Comparison of ENCODE assay signal across 42 cellular contexts in genomic region chr10:88715517-88715916, GRCh38. TPM values are rescaled to one million over a fixed set of nuclear protein-coding genes. Genes with fewer than 3 reads are reported as not detected.
"Had no signal": no experiment of that assay in that cellular context is flagged by ENCODE, and none has a peak within 500 bp of the region (broad histone marks: within the 10 kb centered on the region; RNA-seq: fewer than 3 reads in every experiment).

No MANE protein-coding gene starts in this region.

- H3K27ac ChIP-seq: adrenal gland, ascending aorta, body of pancreas, brain microvascular endothelial cell, breast epithelium, cardiac muscle cell had no signal

- H3K9me3 Mint-ChIP-seq: activated naive CD4-positive, alpha-beta T cell treated with anti-CD3 and anti-CD28 coated beads for 36 hours; activated naive CD4-positive, alpha-beta T cell treated with anti-CD3 and anti-CD28 coated beads, Interleukin-2, amount 10 ng/mL, durations not matched to agents 7 days and 5 days; activated naive CD4-positive, alpha-beta T cell treated with anti-CD3 and anti-CD28 coated beads, Interleukin-2, amount 50 U/mL, for 24 hours; activated naive CD4-positive, alpha-beta T cell treated with anti-CD3 and anti-CD28 coated beads, Interleukin-2, amount 50 U/mL, for 72 hours; activated naive CD8-positive, alpha-beta T cell treated with anti-CD3 and anti-CD28 coated beads for 36 hours; activated naive CD8-positive, alpha-beta T cell treated with anti-CD3 and anti-CD28 coated beads, Interleukin-2, amount 10 ng/mL, durations not matched to agents 7 days and 5 days; activated naive CD8-positive, alpha-beta T cell treated with anti-CD3 and anti-CD28 coated beads, Interleukin-2, amount 50 U/mL, for 24 hours; activated T-cell treated with anti-CD3 and anti-CD28 coated beads, Interleukin-2, amount 50 U/mL, for 24 hours; activated T-cell treated with anti-CD3 and anti-CD28 coated beads, Interleukin-2, amount 50 U/mL, for 4 hours; activated T-helper 1 cell treated with anti-CD3 and anti-CD28 coated beads, Interleukin-12 subunit alpha, Interleukin-12 subunit beta, Interleukin-2, Interleukin-4 antibody, amounts not matched to agents 30 ng/mL and 10 ng/mL and 1 ng/mL, durations not matched to agents 14 hours and 24 hours and 36 hours; activated T-helper 17 cell treated with anti-CD3 and anti-CD28 coated beads, Interleukin-2, amount 50 U/mL, for 72 hours; activated T-helper 2 cell treated with anti-CD3 and anti-CD28 coated beads, Interferon-gamma antibody, Interleukin-2, Interleukin-4, amounts not matched to agents 10 μg/mL and 5 μg/mL and 100 μg/mL, durations not matched to agents 14 hours and 24 hours and 36 hours; brain; central memory CD8-positive, alpha-beta T cell had no signal

- H3K4me3 Mint-ChIP-seq: activated naive CD4-positive, alpha-beta T cell treated with anti-CD3 and anti-CD28 coated beads for 36 hours; activated naive CD4-positive, alpha-beta T cell treated with anti-CD3 and anti-CD28 coated beads, Interleukin-2, amount 10 ng/mL, durations not matched to agents 7 days and 5 days; activated naive CD4-positive, alpha-beta T cell treated with anti-CD3 and anti-CD28 coated beads, Interleukin-2, amount 50 U/mL, for 24 hours; activated naive CD8-positive, alpha-beta T cell; activated naive CD8-positive, alpha-beta T cell treated with anti-CD3 and anti-CD28 coated beads for 36 hours; activated naive CD8-positive, alpha-beta T cell treated with anti-CD3 and anti-CD28 coated beads, Interleukin-2, amount 10 ng/mL, durations not matched to agents 7 days and 5 days; activated naive CD8-positive, alpha-beta T cell treated with anti-CD3 and anti-CD28 coated beads, Interleukin-2, amount 50 U/mL, for 24 hours; activated T-cell treated with anti-CD3 and anti-CD28 coated beads, Interleukin-2, amount 50 U/mL, for 24 hours; activated T-cell treated with anti-CD3 and anti-CD28 coated beads, Interleukin-2, amount 50 U/mL, for 4 hours; activated T-helper 1 cell treated with anti-CD3 and anti-CD28 coated beads, Interleukin-12 subunit alpha, Interleukin-12 subunit beta, Interleukin-2, Interleukin-4 antibody, amounts not matched to agents 30 ng/mL and 10 ng/mL and 1 ng/mL, durations not matched to agents 14 hours and 24 hours and 36 hours; activated T-helper 17 cell treated with anti-CD3 and anti-CD28 coated beads, Interleukin-2, amount 50 U/mL, for 72 hours; brain; central memory CD8-positive, alpha-beta T cell had no signal

- H3K4me1 Mint-ChIP-seq: activated naive CD4-positive, alpha-beta T cell treated with anti-CD3 and anti-CD28 coated beads, Interleukin-2, amount 10 ng/mL, durations not matched to agents 7 days and 5 days; activated naive CD4-positive, alpha-beta T cell treated with anti-CD3 and anti-CD28 coated beads, Interleukin-2, amount 50 U/mL, for 24 hours; activated naive CD8-positive, alpha-beta T cell treated with anti-CD3 and anti-CD28 coated beads for 36 hours; activated naive CD8-positive, alpha-beta T cell treated with anti-CD3 and anti-CD28 coated beads, Interleukin-2, amount 10 ng/mL, durations not matched to agents 7 days and 5 days; activated naive CD8-positive, alpha-beta T cell treated with anti-CD3 and anti-CD28 coated beads, Interleukin-2, amount 50 U/mL, for 24 hours; activated T-helper 17 cell treated with anti-CD3 and anti-CD28 coated beads, Interleukin-2, amount 50 U/mL, for 72 hours; central memory CD8-positive, alpha-beta T cell had no signal

- H3K9me3 ChIP-seq: adrenal gland, ascending aorta, body of pancreas, breast epithelium had no signal

- H3K36me3 Mint-ChIP-seq: activated naive CD4-positive, alpha-beta T cell treated with anti-CD3 and anti-CD28 coated beads, Interleukin-2, amount 10 ng/mL, durations not matched to agents 7 days and 5 days; activated naive CD4-positive, alpha-beta T cell treated with anti-CD3 and anti-CD28 coated beads, Interleukin-2, amount 50 U/mL, for 24 hours; activated naive CD4-positive, alpha-beta T cell treated with anti-CD3 and anti-CD28 coated beads, Interleukin-2, amount 50 U/mL, for 72 hours; activated naive CD8-positive, alpha-beta T cell; activated naive CD8-positive, alpha-beta T cell treated with anti-CD3 and anti-CD28 coated beads for 36 hours; activated naive CD8-positive, alpha-beta T cell treated with anti-CD3 and anti-CD28 coated beads, Interleukin-2, amount 10 ng/mL, durations not matched to agents 7 days and 5 days; brain had no signal

- H3K36me3 ChIP-seq: adrenal gland, ascending aorta, brain microvascular endothelial cell, breast epithelium, cardiac muscle cell had no signal

- DNase-seq: activated effector memory CD4-positive, alpha-beta T cell treated with anti-CD3 and anti-CD28 coated beads, Interleukin-2, amount 50 U/mL, for 16 hours; activated effector memory CD4-positive, alpha-beta T cell treated with Interleukin-2 at 50 U/mL for 16 hours; activated gamma-delta T cell; activated gamma-delta T cell treated with Interleukin-2 at 50 U/mL for 16 hours; activated naive CD4-positive, alpha-beta T cell; activated naive CD4-positive, alpha-beta T cell treated with anti-CD3 and anti-CD28 coated beads for 36 hours; activated naive CD4-positive, alpha-beta T cell treated with anti-CD3 and anti-CD28 coated beads, Interleukin-2, amount 10 ng/mL, durations not matched to agents 7 days and 5 days; activated naive CD4-positive, alpha-beta T cell treated with anti-CD3 and anti-CD28 coated beads, Interleukin-2, amount 50 U/mL, for 16 hours; activated naive CD4-positive, alpha-beta T cell treated with Interleukin-2 at 50 U/mL for 16 hours; activated naive CD8-positive, alpha-beta T cell treated with anti-CD3 and anti-CD28 coated beads for 36 hours; activated naive CD8-positive, alpha-beta T cell treated with anti-CD3 and anti-CD28 coated beads, Interleukin-2, amount 10 ng/mL, durations not matched to agents 7 days and 5 days; activated naive CD8-positive, alpha-beta T cell treated with anti-CD3 and anti-CD28 coated beads, Interleukin-2, amount 50 U/mL, for 24 hours; activated T-cell treated with anti-CD3 and anti-CD28 coated beads, Interleukin-2, amount 50 U/mL, for 1 hour; activated T-cell treated with anti-CD3 and anti-CD28 coated beads, Interleukin-2, amount 50 U/mL, for 24 hours; activated T-cell treated with anti-CD3 and anti-CD28 coated beads, Interleukin-2, amount 50 U/mL, for 4 hours; adrenal gland; amniotic stem cell; amygdala; anterior cingulate cortex; aorta; body of pancreas; brain microvascular endothelial cell; caudate nucleus; central memory CD4-positive, alpha-beta T cell; cerebellar nuclear complex had no signal

- H3K4me3 ChIP-seq: adrenal gland, ascending aorta, body of pancreas, breast epithelium, cardiac muscle cell had no signal

- H3K27ac Mint-ChIP-seq: activated naive CD4-positive, alpha-beta T cell treated with anti-CD3 and anti-CD28 coated beads for 36 hours; activated naive CD4-positive, alpha-beta T cell treated with anti-CD3 and anti-CD28 coated beads, Interleukin-2, amount 10 ng/mL, durations not matched to agents 7 days and 5 days; activated naive CD4-positive, alpha-beta T cell treated with anti-CD3 and anti-CD28 coated beads, Interleukin-2, amount 50 U/mL, for 24 hours; activated naive CD4-positive, alpha-beta T cell treated with anti-CD3 and anti-CD28 coated beads, Interleukin-2, amount 50 U/mL, for 72 hours; activated naive CD8-positive, alpha-beta T cell; activated naive CD8-positive, alpha-beta T cell treated with anti-CD3 and anti-CD28 coated beads for 36 hours; activated naive CD8-positive, alpha-beta T cell treated with anti-CD3 and anti-CD28 coated beads, Interleukin-2, amount 10 ng/mL, durations not matched to agents 7 days and 5 days; activated naive CD8-positive, alpha-beta T cell treated with anti-CD3 and anti-CD28 coated beads, Interleukin-2, amount 50 U/mL, for 24 hours; activated T-cell treated with anti-CD3 and anti-CD28 coated beads, Interleukin-2, amount 50 U/mL, for 24 hours; activated T-helper 1 cell treated with anti-CD3 and anti-CD28 coated beads, Interleukin-12 subunit alpha, Interleukin-12 subunit beta, Interleukin-2, Interleukin-4 antibody, amounts not matched to agents 30 ng/mL and 10 ng/mL and 1 ng/mL, durations not matched to agents 14 hours and 24 hours and 36 hours; activated T-helper 17 cell treated with anti-CD3 and anti-CD28 coated beads, Interleukin-2, amount 50 U/mL, for 72 hours; activated T-helper 2 cell treated with anti-CD3 and anti-CD28 coated beads, Interferon-gamma antibody, Interleukin-2, Interleukin-4, amounts not matched to agents 10 μg/mL and 5 μg/mL and 100 μg/mL, durations not matched to agents 14 hours and 24 hours and 36 hours; brain had no signal

- H3K4me1 ChIP-seq: adrenal gland, ascending aorta, body of pancreas, breast epithelium had no signal

- H3K27me3 ChIP-seq: ascending aorta, body of pancreas, brain microvascular endothelial cell, breast epithelium, cardiac muscle cell had no signal

- FAIRE-seq: astrocyte, bronchial epithelial cell had no signal

- H3K27me3 Mint-ChIP-seq: brain; central memory CD8-positive, alpha-beta T cell had no signal

- ATAC-seq: activated naive CD4-positive, alpha-beta T cell treated with anti-CD3 and anti-CD28 coated beads, Interleukin-2, amount 50 U/mL, for 72 hours; activated naive CD8-positive, alpha-beta T cell treated with anti-CD3 and anti-CD28 coated beads, Interleukin-2, amount 50 U/mL, for 24 hours; activated T-cell treated with anti-CD3 and anti-CD28 coated beads, Interleukin-2, amount 50 U/mL, for 4 hours; activated T-helper 17 cell treated with anti-CD3 and anti-CD28 coated beads, Interleukin-2, amount 50 U/mL, for 72 hours; body of pancreas had no signal

RNA-seq across cellular contexts. Expression of gene LIPK, which starts 9.5 kb away (rescaled TPM):
- total RNA-seq: activated naive CD4-positive, alpha-beta T cell treated with anti-CD3 and anti-CD28 coated beads for 36 hours; activated naive CD4-positive, alpha-beta T cell treated with anti-CD3 and anti-CD28 coated beads, Interleukin-2, amount 50 U/mL, for 72 hours; activated naive CD8-positive, alpha-beta T cell treated with anti-CD3 and anti-CD28 coated beads for 36 hours; activated naive CD8-positive, alpha-beta T cell treated with anti-CD3 and anti-CD28 coated beads, Interleukin-2, amount 10 ng/mL, durations not matched to agents 7 days and 5 days; activated T-cell treated with anti-CD3 and anti-CD28 coated beads, Interleukin-2, amount 50 U/mL, for 4 hours; activated T-helper 1 cell treated with anti-CD3 and anti-CD28 coated beads, Interleukin-12 subunit alpha, Interleukin-12 subunit beta, Interleukin-2, Interleukin-4 antibody, amounts not matched to agents 30 ng/mL and 10 ng/mL and 1 ng/mL, durations not matched to agents 14 hours and 24 hours and 36 hours; activated T-helper 17 cell treated with anti-CD3 and anti-CD28 coated beads, Interleukin-2, amount 50 U/mL, for 72 hours; activated T-helper 2 cell treated with anti-CD3 and anti-CD28 coated beads, Interferon-gamma antibody, Interleukin-2, Interleukin-4, amounts not matched to agents 10 μg/mL and 5 μg/mL and 100 μg/mL, durations not matched to agents 14 hours and 24 hours and 36 hours; adrenal gland; aorta; ascending aorta; astrocyte; body of pancreas; bronchial epithelial cell; cardiac muscle cell; cardiac septum; cerebellum; chondrocyte had no signal
- polyA plus RNA-seq: adipose tissue, adrenal gland, aorta, cardiac muscle cell had no signal

RNA-seq across cellular contexts. Expression of gene LIPN, which starts 44.3 kb away (rescaled TPM):
- total RNA-seq: activated naive CD4-positive, alpha-beta T cell treated with anti-CD3 and anti-CD28 coated beads for 36 hours; activated naive CD4-positive, alpha-beta T cell treated with anti-CD3 and anti-CD28 coated beads, Interleukin-2, amount 50 U/mL, for 72 hours; activated naive CD8-positive, alpha-beta T cell treated with anti-CD3 and anti-CD28 coated beads for 36 hours; activated naive CD8-positive, alpha-beta T cell treated with anti-CD3 and anti-CD28 coated beads, Interleukin-2, amount 10 ng/mL, durations not matched to agents 7 days and 5 days; activated T-cell treated with anti-CD3 and anti-CD28 coated beads, Interleukin-2, amount 50 U/mL, for 4 hours; activated T-helper 1 cell treated with anti-CD3 and anti-CD28 coated beads, Interleukin-12 subunit alpha, Interleukin-12 subunit beta, Interleukin-2, Interleukin-4 antibody, amounts not matched to agents 30 ng/mL and 10 ng/mL and 1 ng/mL, durations not matched to agents 14 hours and 24 hours and 36 hours; activated T-helper 17 cell treated with anti-CD3 and anti-CD28 coated beads, Interleukin-2, amount 50 U/mL, for 72 hours; activated T-helper 2 cell treated with anti-CD3 and anti-CD28 coated beads, Interferon-gamma antibody, Interleukin-2, Interleukin-4, amounts not matched to agents 10 μg/mL and 5 μg/mL and 100 μg/mL, durations not matched to agents 14 hours and 24 hours and 36 hours; ascending aorta; astrocyte; body of pancreas; breast epithelium; bronchial epithelial cell; cardiac muscle cell; cardiac septum; cerebellum; chondrocyte had no signal
- polyA plus RNA-seq: adrenal gland, cardiac muscle cell had no signal

RNA-seq across cellular contexts. Expression of gene LIPF, which starts 51.3 kb away (rescaled TPM):
- total RNA-seq: activated naive CD4-positive, alpha-beta T cell treated with anti-CD3 and anti-CD28 coated beads for 36 hours; activated naive CD4-positive, alpha-beta T cell treated with anti-CD3 and anti-CD28 coated beads, Interleukin-2, amount 50 U/mL, for 72 hours; activated naive CD8-positive, alpha-beta T cell treated with anti-CD3 and anti-CD28 coated beads for 36 hours; activated naive CD8-positive, alpha-beta T cell treated with anti-CD3 and anti-CD28 coated beads, Interleukin-2, amount 10 ng/mL, durations not matched to agents 7 days and 5 days; activated T-cell treated with anti-CD3 and anti-CD28 coated beads, Interleukin-2, amount 50 U/mL, for 4 hours; activated T-helper 1 cell treated with anti-CD3 and anti-CD28 coated beads, Interleukin-12 subunit alpha, Interleukin-12 subunit beta, Interleukin-2, Interleukin-4 antibody, amounts not matched to agents 30 ng/mL and 10 ng/mL and 1 ng/mL, durations not matched to agents 14 hours and 24 hours and 36 hours; activated T-helper 17 cell treated with anti-CD3 and anti-CD28 coated beads, Interleukin-2, amount 50 U/mL, for 72 hours; activated T-helper 2 cell treated with anti-CD3 and anti-CD28 coated beads, Interferon-gamma antibody, Interleukin-2, Interleukin-4, amounts not matched to agents 10 μg/mL and 5 μg/mL and 100 μg/mL, durations not matched to agents 14 hours and 24 hours and 36 hours; aorta; astrocyte; body of pancreas; breast epithelium; bronchial epithelial cell; cardiac muscle cell; cardiac septum; chondrocyte had no signal
- polyA plus RNA-seq: cardiac muscle cell had no signal
